In genomic region chr10:123270221-123270620, GRCh38 we compare ENCODE assay signal across 18 cellular contexts.
DNase-seq lines count a peak whose midpoint lies in the region; ATAC-seq, FAIRE-seq and TF ChIP-seq lines count a peak whose summit lies in the region.
"Had no signal": no experiment of that assay in that cellular context is flagged by ENCODE, and none has a peak within 500 bp of the region (broad histone marks: within the 10 kb centered on the region; RNA-seq: fewer than 3 reads in every experiment).

No MANE protein-coding gene starts in this region.

- no peaks in the 10 kb centered on the region for H3K36me3 ChIP-seq in astrocyte (ENCODE audit: insufficient read depth, low read length)
- H3K36me3 ChIP-seq: heart left ventricle had no signal

- POLR2A ChIA-PET in activated CD8-positive, alpha-beta T cell treated with anti-CD3 and anti-CD28 coated beads for 36 hours (lab: Charles Lee), result interaction anchor here (0.6 kb wide), 1 partner anchor 1571 kb away, joined by 3 read pairs; no protein-coding TSS in a partner anchor

- TF ChIP-seq CTCF in HFFc6 (IDR thresholded peaks at IDR 0.05), result no peak
- no peak for TF ChIP-seq CTCF in astrocyte (IDR thresholded peaks at IDR 0.05; ENCODE audit: insufficient read depth, low read depth, low read length)
- TF ChIP-seq CTCF in foreskin fibroblast (IDR thresholded peaks at IDR 0.05; ENCODE audit: low read depth, low read length), result no peak
- TF ChIP-seq CTCF in activated CD8-positive, alpha-beta T cell treated with anti-CD3 and anti-CD28 coated beads for 36 hours (IDR thresholded peaks at IDR 0.05), result no peak

- H3K9me3 Mint-ChIP-seq in HFFc6, result peaks cover 5% of the 10 kb centered on the region
- peaks cover 4% of the 10 kb centered on the region for H3K9me3 Mint-ChIP-seq in astrocyte (ENCODE audit: unreplicated experiment)
- no peaks in the 10 kb centered on the region for H3K9me3 Mint-ChIP-seq in activated CD8-positive, alpha-beta T cell treated with anti-CD3 and anti-CD28 coated beads for 36 hours
- H3K9me3 Mint-ChIP-seq: activated naive CD4-positive, alpha-beta T cell treated with anti-CD3 and anti-CD28 coated beads, Interleukin-2, amount 10 ng/mL, durations not matched to agents 7 days and 5 days had no signal

- no peaks in the 10 kb centered on the region for H3K79me2 ChIP-seq in astrocyte (ENCODE audit: insufficient read depth, low read length)

- H4K20me1 ChIP-seq in astrocyte (ENCODE audit: insufficient read depth, low read length), result no peaks in the 10 kb centered on the region

- no peak overlapping the region for H3K4me3 Mint-ChIP-seq in HFFc6
- no peak overlapping the region for H3K4me3 Mint-ChIP-seq in astrocyte (ENCODE audit: unreplicated experiment)
- no peak overlapping the region for H3K4me3 Mint-ChIP-seq in activated CD8-positive, alpha-beta T cell treated with anti-CD3 and anti-CD28 coated beads for 36 hours
- H3K4me3 Mint-ChIP-seq: activated naive CD4-positive, alpha-beta T cell treated with anti-CD3 and anti-CD28 coated beads, Interleukin-2, amount 10 ng/mL, durations not matched to agents 7 days and 5 days had no signal

- intact Hi-C loops in activated CD8-positive, alpha-beta T cell treated with anti-CD3 and anti-CD28 coated beads for 36 hours (cut with micrococcal nuclease), result no loop called here

- peak overlapping the region; percentile 29 for H3K4me2 ChIP-seq in astrocyte (ENCODE audit: low read length)

- H3K27ac Mint-ChIP-seq in HFFc6 (no peak overlapping the region), astrocyte (ENCODE audit: unreplicated experiment) (peak overlapping the region; percentile 92)
- no peak overlapping the region for H3K27ac Mint-ChIP-seq in activated CD8-positive, alpha-beta T cell treated with anti-CD3 and anti-CD28 coated beads for 36 hours
- H3K27ac Mint-ChIP-seq: activated naive CD4-positive, alpha-beta T cell treated with anti-CD3 and anti-CD28 coated beads, Interleukin-2, amount 10 ng/mL, durations not matched to agents 7 days and 5 days had no signal

- H3K4me1 ChIP-seq in astrocyte (ENCODE audit: insufficient read depth, low read length), result peaks cover 11% of the 10 kb centered on the region
- H3K4me1 ChIP-seq: Caco-2, heart left ventricle had no signal

- H3K27me3 Mint-ChIP-seq in HFFc6 (ENCODE audit: insufficient read depth) (peaks cover 7% of the 10 kb centered on the region), astrocyte (ENCODE audit: low read depth, unreplicated experiment) (peaks cover 9% of the 10 kb centered on the region)
- peaks cover 19% of the 10 kb centered on the region for H3K27me3 Mint-ChIP-seq in activated CD8-positive, alpha-beta T cell treated with anti-CD3 and anti-CD28 coated beads for 36 hours

- CTCF ChIA-PET in activated CD8-positive, alpha-beta T cell treated with anti-CD3 and anti-CD28 coated beads for 36 hours (lab: Charles Lee), result interaction anchor here (0.8 kb wide), 1 partner anchor 23 kb away, joined by 3 read pairs; no protein-coding TSS in a partner anchor

- no peak overlapping the region for H3K27ac ChIP-seq in astrocyte (ENCODE audit: low read depth, low read length)
- H3K27ac ChIP-seq: heart left ventricle had no signal

- H2AFZ ChIP-seq in astrocyte (ENCODE audit: low read depth, low read length), result no peak overlapping the region

- no peak overlapping the region for H3K4me3 ChIP-seq in astrocyte (ENCODE audit: insufficient read depth, low read depth, low read length)
- no peak overlapping the region for H3K4me3 ChIP-seq in foreskin fibroblast (ENCODE audit: low read depth in 1 of 2, low read length in 2 of 2)
- H3K4me3 ChIP-seq: heart left ventricle had no signal

- no peak for ATAC-seq in activated CD8-positive, alpha-beta T cell treated with anti-CD3 and anti-CD28 coated beads for 36 hours
- ATAC-seq: activated CD4-positive, CD25-positive, alpha-beta regulatory T cell treated with anti-CD3 and anti-CD28 coated beads, Interleukin-2, amount 50 U/mL, for 24 hours; heart left ventricle had no signal

- H3K27me3 ChIP-seq in astrocyte (ENCODE audit: insufficient read depth, low read length), result peaks cover 40% of the 10 kb centered on the region

- H3K4me1 Mint-ChIP-seq in HFFc6 (ENCODE audit: low read depth) (no peaks in the 10 kb centered on the region), astrocyte (ENCODE audit: low read depth, unreplicated experiment) (peaks cover 21% of the 10 kb centered on the region)
- peaks cover 7% of the 10 kb centered on the region for H3K4me1 Mint-ChIP-seq in activated CD8-positive, alpha-beta T cell treated with anti-CD3 and anti-CD28 coated beads for 36 hours (ENCODE audit: low read depth)

- no peaks in the 10 kb centered on the region for H3K36me3 Mint-ChIP-seq in HFFc6 (ENCODE audit: low read depth)
- peaks cover 3% of the 10 kb centered on the region for H3K36me3 Mint-ChIP-seq in astrocyte (ENCODE audit: low read depth, unreplicated experiment)
- H3K36me3 Mint-ChIP-seq in activated CD8-positive, alpha-beta T cell treated with anti-CD3 and anti-CD28 coated beads for 36 hours (ENCODE audit: low read depth), result no peaks in the 10 kb centered on the region
- H3K36me3 Mint-ChIP-seq: activated naive CD4-positive, alpha-beta T cell treated with anti-CD3 and anti-CD28 coated beads, Interleukin-2, amount 10 ng/mL, durations not matched to agents 7 days and 5 days had no signal

- DNase-seq in A172 (ENCODE audit: low spot score) (peak; percentile 38), HFFc6 (peak; percentile 21), astrocyte (ENCODE audit: low read depth) (peak; percentile 97), foreskin fibroblast (peak; percentile 12 to 14), HCEC 1CT (no peak), NOMO-1 treated with DMSO at 0.1 percent for 48 hours (lab: John Stamatoyannopoulos, UW; ENCODE audit: unreplicated experiment) (no peak)
- no peak for DNase-seq in activated CD4-positive, alpha-beta T cell treated with anti-CD3 and anti-CD28 coated beads for 1 hour
- no peak for DNase-seq in activated CD8-positive, alpha-beta T cell treated with anti-CD3 and anti-CD28 coated beads for 36 hours
- DNase-seq: activated CD8-positive, alpha-beta memory T cell treated with anti-CD3 and anti-CD28 coated beads, Interleukin-2, amount 50 U/mL, for 48 hours; activated naive CD4-positive, alpha-beta T cell treated with anti-CD3 and anti-CD28 coated beads, Interleukin-2, amount 10 ng/mL, durations not matched to agents 7 days and 5 days; Caco-2; heart left ventricle; NCI-H82; posterior cingulate gyrus; T-helper 2 cell had no signal

- H3K9me3 ChIP-seq in astrocyte (ENCODE audit: insufficient read depth, low read depth, low read length), result no peaks in the 10 kb centered on the region
- H3K9me3 ChIP-seq: Caco-2 had no signal

- H3K9ac ChIP-seq in astrocyte (ENCODE audit: low read length), result no peak overlapping the region

- no peak for FAIRE-seq in astrocyte (lab: Jason Lieb, UNC)
- FAIRE-seq: A204.1, HTR-8/SVneo had no signal

Comparison
In these comparisons a context has a peak if more than half of its experiments do, and no peak if none do; other contexts are left out.
1. DNase-seq: peak in A172 (single experiment), HFFc6 (single experiment), astrocyte (single experiment) and foreskin fibroblast (2 of 2); none in activated CD4-positive, alpha-beta T cell treated with anti-CD3 and anti-CD28 coated beads for 1 hour (single experiment), HCEC 1CT (single experiment), NOMO-1 treated with DMSO at 0.1 percent for 48 hours (single experiment) and activated CD8-positive, alpha-beta T cell treated with anti-CD3 and anti-CD28 coated beads for 36 hours (single experiment).